22 cellular contexts compared by ENCODE assay signal in the genomic region with DNA sequence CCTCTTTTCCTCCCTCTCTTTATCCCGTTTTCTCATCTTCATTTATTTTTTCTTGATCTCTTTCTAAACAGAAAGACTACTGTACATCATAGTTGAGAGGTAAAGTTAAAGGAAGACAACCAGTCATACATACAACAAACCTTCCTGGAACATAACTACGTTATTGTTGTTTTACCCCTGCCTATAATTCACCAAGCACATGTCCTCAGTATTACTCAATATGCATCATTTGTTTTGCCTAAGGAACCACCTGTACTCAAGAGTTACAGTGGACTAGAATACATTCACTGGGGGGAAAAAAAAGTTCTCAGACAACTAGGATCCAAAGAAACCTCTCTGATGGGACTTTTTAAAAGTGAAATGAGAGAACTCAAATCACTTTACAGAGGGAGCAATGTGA.
"Had no signal": no experiment of that assay in that cellular context is flagged by ENCODE, and none has a peak within 500 bp of the region (broad histone marks: within the 10 kb centered on the region; RNA-seq: fewer than 3 reads in every experiment).

No MANE protein-coding gene starts in this region.

- H2AFZ ChIP-seq: PC-9 had no signal

- H3K27ac Mint-ChIP-seq: activated CD4-positive, alpha-beta T cell treated with anti-CD3 and anti-CD28 coated beads for 36 hours; activated CD8-positive, alpha-beta T cell treated with anti-CD3 and anti-CD28 coated beads for 36 hours; activated naive CD4-positive, alpha-beta T cell treated with anti-CD3 and anti-CD28 coated beads, Interleukin-2, amount 10 ng/mL, durations not matched to agents 7 days and 5 days; brain; T-cell had no signal

- ATAC-seq: activated CD8-positive, alpha-beta T cell treated with anti-CD3 and anti-CD28 coated beads for 36 hours; K562; T-cell had no signal

- H3K4me3 Mint-ChIP-seq: activated CD4-positive, alpha-beta T cell treated with anti-CD3 and anti-CD28 coated beads for 36 hours; activated CD8-positive, alpha-beta T cell treated with anti-CD3 and anti-CD28 coated beads for 36 hours; activated naive CD4-positive, alpha-beta T cell treated with anti-CD3 and anti-CD28 coated beads, Interleukin-2, amount 10 ng/mL, durations not matched to agents 7 days and 5 days; brain; central memory CD8-positive, alpha-beta T cell; T-cell had no signal

- H3K27ac ChIP-seq: PC-9, SK-N-MC, VCaP had no signal

- H3K4me2 ChIP-seq: PC-9 had no signal

- DNase-seq: activated CD4-positive, alpha-beta T cell treated with anti-CD3 and anti-CD28 coated beads for 36 hours; activated CD4-positive, CD25-positive, alpha-beta regulatory T cell; activated CD8-positive, alpha-beta memory T cell treated with anti-CD3 and anti-CD28 coated beads, Interleukin-2, amount 50 U/mL, for 4 hours; activated CD8-positive, alpha-beta T cell treated with anti-CD3 and anti-CD28 coated beads for 36 hours; activated gamma-delta T cell treated with Interleukin-2 at 50 U/mL for 16 hours; activated naive CD4-positive, alpha-beta T cell treated with anti-CD3 and anti-CD28 coated beads, Interleukin-2, amount 10 ng/mL, durations not matched to agents 7 days and 5 days; amygdala; Kasumi-1; NCI-H1092 treated with DMSO at 0.1 percent for 48 hours; NCI-H1417 treated with DMSO at 0.1 percent for 48 hours; NCI-H1694 treated with DMSO at 0.1 percent for 48 hours; NCI-H2081; NCI-H446; NCI-H524; PC-9; SIG-M5; T-cell had no signal

- H3K4me1 Mint-ChIP-seq: central memory CD8-positive, alpha-beta T cell had no signal

- H3K9me3 Mint-ChIP-seq: activated CD8-positive, alpha-beta T cell treated with anti-CD3 and anti-CD28 coated beads for 36 hours; activated naive CD4-positive, alpha-beta T cell treated with anti-CD3 and anti-CD28 coated beads, Interleukin-2, amount 10 ng/mL, durations not matched to agents 7 days and 5 days; brain; central memory CD8-positive, alpha-beta T cell; T-cell had no signal

- H3K27me3 Mint-ChIP-seq: activated naive CD4-positive, alpha-beta T cell treated with anti-CD3 and anti-CD28 coated beads, Interleukin-2, amount 10 ng/mL, durations not matched to agents 7 days and 5 days; central memory CD8-positive, alpha-beta T cell; T-cell had no signal

- H3K4me3 ChIP-seq: K562, PC-9, SK-N-MC had no signal

- H3K36me3 Mint-ChIP-seq: activated naive CD4-positive, alpha-beta T cell treated with anti-CD3 and anti-CD28 coated beads, Interleukin-2, amount 10 ng/mL, durations not matched to agents 7 days and 5 days; brain; T-cell had no signal
